In genomic region chr14:20627337-20628032, GRCh38 we compare ENCODE assay signal across 23 cellular contexts. TPM values are rescaled to one million over a fixed set of nuclear protein-coding genes. Genes with fewer than 3 reads are reported as not detected.
DNase-seq lines count a peak whose midpoint lies in the region; ATAC-seq and TF ChIP-seq lines count a peak whose summit lies in the region.
"Had no signal": no experiment of that assay in that cellular context is flagged by ENCODE, and none has a peak within 500 bp of the region (broad histone marks: within the 10 kb centered on the region; RNA-seq: fewer than 3 reads in every experiment).

No MANE protein-coding gene starts in this region.

- TF ChIP-seq CTCF in testis (IDR thresholded peaks at IDR 0.05) = no peak

- H3K4me1 Mint-ChIP-seq in activated T-helper 2 cell treated with anti-CD3 and anti-CD28 coated beads, Interferon-gamma antibody, Interleukin-2, Interleukin-4, amounts not matched to agents 10 μg/mL and 5 μg/mL and 100 μg/mL, durations not matched to agents 14 hours and 24 hours and 36 hours (ENCODE audit: low read depth) = peaks cover 72% of the 10 kb centered on the region
- H3K4me1 Mint-ChIP-seq in stimulated activated memory B cell treated with anti-CD40 and anti-IgM and Interleukin-4, amounts not matched to agents 10 μg/mL and 1 μg/mL and 100 μg/mL, for 72 hours = peaks cover 61% of the 10 kb centered on the region

- H3K4me3 Mint-ChIP-seq in activated T-helper 2 cell treated with anti-CD3 and anti-CD28 coated beads, Interferon-gamma antibody, Interleukin-2, Interleukin-4, amounts not matched to agents 10 μg/mL and 5 μg/mL and 100 μg/mL, durations not matched to agents 14 hours and 24 hours and 36 hours (ENCODE audit: low read depth) = no peak overlapping the region
- H3K4me3 Mint-ChIP-seq in stimulated activated memory B cell treated with anti-CD40 and anti-IgM and Interleukin-4, amounts not matched to agents 10 μg/mL and 1 μg/mL and 100 μg/mL, for 72 hours = no peak overlapping the region
- H3K4me3 Mint-ChIP-seq: T-helper 1 cell treated with Interleukin-12 subunit alpha and Interleukin-12 subunit beta and Interleukin-4 antibody, amounts not matched to agents 30 μg/mL and 1 μg/mL, for 36 hours had no signal

- H3K36me3 ChIP-seq in testis (ENCODE audit: low read depth, missing control alignments) (no peaks in the 10 kb centered on the region), H7 (replicated peaks; ENCODE audit: control insufficient read depth, insufficient read depth, low read length) (no peaks in the 10 kb centered on the region)
- H3K36me3 ChIP-seq: brain microvascular endothelial cell, esophagus muscularis mucosa, heart left ventricle had no signal

- H3K9me3 ChIP-seq in testis = no peaks in the 10 kb centered on the region
- H3K9me3 ChIP-seq: esophagus muscularis mucosa had no signal

- H3K27me3 ChIP-seq in testis (no peaks in the 10 kb centered on the region), H7 (ENCODE audit: control insufficient read depth, insufficient read depth, low read length) (peaks cover 29% of the 10 kb centered on the region)
- H3K27me3 ChIP-seq: brain microvascular endothelial cell had no signal

- H3K4me1 ChIP-seq in testis = peaks cover 26% of the 10 kb centered on the region

- no peaks in the 10 kb centered on the region for H3K36me3 Mint-ChIP-seq in activated T-helper 2 cell treated with anti-CD3 and anti-CD28 coated beads, Interferon-gamma antibody, Interleukin-2, Interleukin-4, amounts not matched to agents 10 μg/mL and 5 μg/mL and 100 μg/mL, durations not matched to agents 14 hours and 24 hours and 36 hours (ENCODE audit: low read depth)
- no peaks in the 10 kb centered on the region for H3K36me3 Mint-ChIP-seq in stimulated activated memory B cell treated with anti-CD40 and anti-IgM and Interleukin-4, amounts not matched to agents 10 μg/mL and 1 μg/mL and 100 μg/mL, for 72 hours

- TF ChIP-seq POLR2A in testis (IDR thresholded peaks at IDR 0.05) = no peak

- intact Hi-C loops in activated T-helper 2 cell treated with anti-CD3 and anti-CD28 coated beads, Interferon-gamma antibody, Interleukin-2, Interleukin-4, amounts not matched to agents 10 μg/mL and 5 μg/mL and 100 μg/mL, durations not matched to agents 14 hours and 24 hours and 36 hours (cut with micrococcal nuclease) = no loop called here
- intact Hi-C loops in testis (cut with DNase I; ENCODE audit: low total_unique reads) = no loop called here

- peak overlapping the region; percentile 8 to 43 for H3K27ac ChIP-seq in testis
- H3K27ac ChIP-seq: brain microvascular endothelial cell, esophagus muscularis mucosa, heart left ventricle had no signal

- peak; percentile 23 for DNase-seq in stimulated activated naive CD4-positive, alpha-beta T cell treated with Interleukin-2 at 50 U/mL for 16 hours (lab: John Stamatoyannopoulos, UW)
- DNase-seq in stimulated activated naive CD4-positive, alpha-beta T cell (lab: John Stamatoyannopoulos, UW) = no peak
- DNase-seq in activated T-helper 2 cell treated with anti-CD3 and anti-CD28 coated beads, Interferon-gamma antibody, Interleukin-2, Interleukin-4, amounts not matched to agents 10 μg/mL and 5 μg/mL and 100 μg/mL, durations not matched to agents 14 hours and 24 hours and 36 hours (ENCODE audit: low spot score) = no peak
- DNase-seq in testis = no peak
- DNase-seq in NCI-H128 (lab: John Stamatoyannopoulos, UW; ENCODE audit: unreplicated experiment) = no peak
- no peak for DNase-seq in H7
- DNase-seq: activated naive CD4-positive, alpha-beta T cell treated with anti-CD3 and anti-CD28 coated beads, Interleukin-2, amount 50 U/mL, for 16 hours; brain microvascular endothelial cell; COR-L47; heart left ventricle; HFFc6; kidney; NCI-H1694; NCI-H226; right cardiac atrium had no signal

- H3K9me3 Mint-ChIP-seq in activated T-helper 2 cell treated with anti-CD3 and anti-CD28 coated beads, Interferon-gamma antibody, Interleukin-2, Interleukin-4, amounts not matched to agents 10 μg/mL and 5 μg/mL and 100 μg/mL, durations not matched to agents 14 hours and 24 hours and 36 hours = no peaks in the 10 kb centered on the region
- peaks cover 2% of the 10 kb centered on the region for H3K9me3 Mint-ChIP-seq in stimulated activated memory B cell treated with anti-CD40 and anti-IgM and Interleukin-4, amounts not matched to agents 10 μg/mL and 1 μg/mL and 100 μg/mL, for 72 hours
- H3K9me3 Mint-ChIP-seq: HFFc6; T-helper 1 cell treated with Interleukin-12 subunit alpha and Interleukin-12 subunit beta and Interleukin-4 antibody, amounts not matched to agents 30 μg/mL and 1 μg/mL, for 36 hours had no signal

- H3K27me3 Mint-ChIP-seq in activated T-helper 2 cell treated with anti-CD3 and anti-CD28 coated beads, Interferon-gamma antibody, Interleukin-2, Interleukin-4, amounts not matched to agents 10 μg/mL and 5 μg/mL and 100 μg/mL, durations not matched to agents 14 hours and 24 hours and 36 hours (ENCODE audit: low read depth) = peaks cover 61% of the 10 kb centered on the region
- H3K27me3 Mint-ChIP-seq in stimulated activated memory B cell treated with anti-CD40 and anti-IgM and Interleukin-4, amounts not matched to agents 10 μg/mL and 1 μg/mL and 100 μg/mL, for 72 hours = peaks cover 67% of the 10 kb centered on the region

- H3K4me3 ChIP-seq in iPS-11a (ENCODE audit: low read depth, low read length) (peak overlapping the region; percentile 2), testis (no peak overlapping the region), H7 (ENCODE audit: insufficient read depth, low read depth, low read length) (no peak overlapping the region; the same call in 1 of the 2 replicates)
- H3K4me3 ChIP-seq: heart left ventricle had no signal

- H3K27ac Mint-ChIP-seq in activated T-helper 2 cell treated with anti-CD3 and anti-CD28 coated beads, Interferon-gamma antibody, Interleukin-2, Interleukin-4, amounts not matched to agents 10 μg/mL and 5 μg/mL and 100 μg/mL, durations not matched to agents 14 hours and 24 hours and 36 hours = peak overlapping the region; percentile 30
- no peak overlapping the region for H3K27ac Mint-ChIP-seq in stimulated activated memory B cell treated with anti-CD40 and anti-IgM and Interleukin-4, amounts not matched to agents 10 μg/mL and 1 μg/mL and 100 μg/mL, for 72 hours
- H3K27ac Mint-ChIP-seq: HFFc6; T-helper 1 cell treated with Interleukin-12 subunit alpha and Interleukin-12 subunit beta and Interleukin-4 antibody, amounts not matched to agents 30 μg/mL and 1 μg/mL, for 36 hours had no signal

- no peak for ATAC-seq in stimulated activated memory B cell treated with anti-CD40 and anti-IgM and Interleukin-4, amounts not matched to agents 10 μg/mL and 1 μg/mL and 100 μg/mL, for 72 hours
- ATAC-seq: heart left ventricle, right cardiac atrium, Right ventricle myocardium inferior had no signal

- 33 to 38% methylated on average over 6 of the region's 6 CpGs for whole genome bisulfite sequencing in testis, 2 donors

RNA-seq across cellular contexts. Expression of gene OR6S1, which starts 14.0 kb away (rescaled TPM):
- not detected in 2 replicates for total RNA-seq in activated T-helper 2 cell treated with anti-CD3 and anti-CD28 coated beads, Interferon-gamma antibody, Interleukin-2, Interleukin-4, amounts not matched to agents 10 μg/mL and 5 μg/mL and 100 μg/mL, durations not matched to agents 14 hours and 24 hours and 36 hours
- total RNA-seq in testis = under 1 TPM in 1 of 2 donors, not detected in 1; 0.68 TPM
- polyA plus RNA-seq in testis (ENCODE audit: insufficient read depth, low read depth, low replicate concordance) = not detected
- total RNA-seq in H7 (2014; rRNA removed; shearing (Covaris generic)) = not detected in 2 replicates
- total RNA-seq: dermis microvascular lymphatic vessel endothelial cell, esophagus muscularis mucosa, heart left ventricle, HFFc6, kidney, mesenteric fat pad, right cardiac atrium, Right ventricle myocardium inferior, temporal lobe had no signal
- polyA plus RNA-seq: heart left ventricle, right cardiac atrium had no signal

RNA-seq across cellular contexts. Expression of gene RNASE12, which starts 36.3 kb away (rescaled TPM):
- total RNA-seq in activated T-helper 2 cell treated with anti-CD3 and anti-CD28 coated beads, Interferon-gamma antibody, Interleukin-2, Interleukin-4, amounts not matched to agents 10 μg/mL and 5 μg/mL and 100 μg/mL, durations not matched to agents 14 hours and 24 hours and 36 hours = not detected in 2 replicates
- not detected for total RNA-seq in testis
- 1.3 TPM for polyA plus RNA-seq in testis (ENCODE audit: insufficient read depth, low read depth, low replicate concordance)
- total RNA-seq in H7 (2014; rRNA removed; shearing (Covaris generic)) = not detected in 2 replicates
- total RNA-seq: dermis microvascular lymphatic vessel endothelial cell, esophagus muscularis mucosa, heart left ventricle, HFFc6, kidney, mesenteric fat pad, right cardiac atrium, Right ventricle myocardium inferior, temporal lobe had no signal
- polyA plus RNA-seq: heart left ventricle, right cardiac atrium had no signal

RNA-seq across cellular contexts. Expression of gene RNASE11, which starts 39.7 kb away (rescaled TPM):
- total RNA-seq in activated T-helper 2 cell treated with anti-CD3 and anti-CD28 coated beads, Interferon-gamma antibody, Interleukin-2, Interleukin-4, amounts not matched to agents 10 μg/mL and 5 μg/mL and 100 μg/mL, durations not matched to agents 14 hours and 24 hours and 36 hours = not detected in 2 replicates
- total RNA-seq in testis = 10 to 100 TPM; 31.7 to 52.0 TPM
- 81.0 TPM for polyA plus RNA-seq in testis (ENCODE audit: insufficient read depth, low read depth, low replicate concordance)
- total RNA-seq in H7 (2014; rRNA removed; shearing (Covaris generic)) = not detected in 2 replicates
- total RNA-seq: dermis microvascular lymphatic vessel endothelial cell, esophagus muscularis mucosa, heart left ventricle, HFFc6, kidney, mesenteric fat pad, right cardiac atrium, Right ventricle myocardium inferior, temporal lobe had no signal
- polyA plus RNA-seq: heart left ventricle, right cardiac atrium had no signal

RNA-seq across cellular contexts. Expression of gene RNASE4, which starts 56.9 kb away (rescaled TPM):
- total RNA-seq in activated T-helper 2 cell treated with anti-CD3 and anti-CD28 coated beads, Interferon-gamma antibody, Interleukin-2, Interleukin-4, amounts not matched to agents 10 μg/mL and 5 μg/mL and 100 μg/mL, durations not matched to agents 14 hours and 24 hours and 36 hours = 0.73 and 1.1 TPM in 2 replicates
- 10 to 100 TPM; 27.6 to 53.4 TPM for total RNA-seq in testis
- polyA plus RNA-seq in testis (ENCODE audit: insufficient read depth, low read depth, low replicate concordance) = 27.7 TPM
- 15.8 and 20.5 TPM in 2 replicates for total RNA-seq in H7 (2014; rRNA removed; shearing (Covaris generic))

Comparison
In these comparisons a context has a peak if more than half of its experiments do, and no peak if none do; other contexts are left out.
1. RNA of gene RNASE11, which starts 39.7 kb away (total RNA-seq): 31.7 to 52.0 TPM in testis; not detected in activated T-helper 2 cell treated with anti-CD3 and anti-CD28 coated beads, Interferon-gamma antibody, Interleukin-2, Interleukin-4, amounts not matched to agents 10 μg/mL and 5 μg/mL and 100 μg/mL, durations not matched to agents 14 hours and 24 hours and 36 hours and not detected in H7; every median in the first group is over 10 times any median in the second.